15 cellular contexts compared by ENCODE assay signal in the genomic region with DNA sequence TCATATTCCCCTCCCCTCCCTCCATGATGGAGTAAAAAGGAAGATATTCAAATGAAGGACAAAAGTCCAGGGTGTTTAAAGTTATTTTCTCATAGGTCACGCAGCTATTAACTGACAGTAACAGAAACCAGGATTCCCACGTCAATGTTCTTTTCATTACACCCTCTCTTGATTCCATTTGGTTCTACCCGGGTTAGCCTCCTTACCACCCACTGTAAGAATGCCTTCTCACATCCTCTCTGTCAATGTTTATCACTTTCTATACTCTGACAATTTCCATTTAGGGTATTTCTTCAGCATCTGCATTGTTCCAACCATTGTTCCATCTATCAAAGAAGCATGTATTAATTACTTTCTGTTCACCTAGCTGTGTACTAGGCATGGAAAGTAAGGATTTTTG.
"Had no signal": no experiment of that assay in that cellular context is flagged by ENCODE, and none has a peak within 500 bp of the region (broad histone marks: within the 10 kb centered on the region; RNA-seq: fewer than 3 reads in every experiment).

No MANE protein-coding gene starts in this region.

- H3K36me3 ChIP-seq: prostate gland had no signal

- H3K4me3 ChIP-seq: body of pancreas, mucosa of descending colon, prostate gland had no signal

- H3K9me2 ChIP-seq: SK-N-SH had no signal

- H3K4me2 ChIP-seq: SK-N-SH had no signal

- DNase-seq: activated CD4-positive, alpha-beta T cell treated with anti-CD3 and anti-CD28 coated beads, Interleukin-2, amount 10 ng/mL, durations not matched to agents 7 days and 5 days; activated CD4-positive, CD25-positive, alpha-beta regulatory T cell; activated T-cell treated with anti-CD3 and anti-CD28 coated beads for 4 hours; amniotic stem cell; body of pancreas; immature natural killer cell; left colon; mucosa of descending colon; natural killer cell; occipital lobe; SK-N-SH; stimulated activated CD4-positive, alpha-beta T cell treated with anti-CD3 and anti-CD28 coated beads, Interleukin-12 subunit alpha, Interleukin-12 subunit beta, amount 100 ng/mL, for 4 hours; stimulated activated CD4-positive, alpha-beta T cell treated with anti-CD3 and anti-CD28 coated beads, Interleukin-2, amount 100 ng/mL, for 48 hours; stimulated activated naive CD8-positive, alpha-beta T cell treated with anti-CD3 and anti-CD28 coated beads, Interleukin-15, amount 100 ng/mL, for 72 hours had no signal

- H3K9me3 ChIP-seq: body of pancreas, mucosa of descending colon, prostate gland, SK-N-SH had no signal

- H3K27me3 ChIP-seq: body of pancreas had no signal

- ATAC-seq: body of pancreas; natural killer cell; stimulated activated naive CD8-positive, alpha-beta T cell treated with anti-CD3 and anti-CD28 coated beads, Interleukin-15, amount 100 ng/mL, for 72 hours had no signal

- H3K9ac ChIP-seq: SK-N-SH had no signal
